Comparison of ENCODE assay signal across 8 cellular contexts in genomic region chr1:35544976-35545375, GRCh38. TPM values are rescaled to one million over a fixed set of nuclear protein-coding genes. Genes with fewer than 3 reads are reported as not detected.
A peak's percentile ranks its signal among the peaks of the same experiment; 100 is the strongest.
DNase-seq lines count a peak whose midpoint lies in the region; ATAC-seq and TF ChIP-seq lines count a peak whose summit lies in the region.

No MANE protein-coding gene starts in this region.

- H3K27ac Mint-ChIP-seq in activated CD4-positive, alpha-beta T cell treated with anti-CD3 and anti-CD28 coated beads, Interleukin-2, amount 10 ng/mL, durations not matched to agents 24 days and 14 days = no peak overlapping the region

- peaks cover 43% of the 10 kb centered on the region for H3K36me3 Mint-ChIP-seq in activated CD4-positive, alpha-beta T cell treated with anti-CD3 and anti-CD28 coated beads, Interleukin-2, amount 10 ng/mL, durations not matched to agents 24 days and 14 days (ENCODE audit: low read depth)

- no peak overlapping the region for H3K27ac ChIP-seq in 22Rv1

- H3K4me3 ChIP-seq in fibroblast of mammary gland (ENCODE audit: control insufficient read depth, low read depth, low read length) = no peak overlapping the region

- peaks cover 34% of the 10 kb centered on the region for H3K4me1 Mint-ChIP-seq in activated CD4-positive, alpha-beta T cell treated with anti-CD3 and anti-CD28 coated beads, Interleukin-2, amount 10 ng/mL, durations not matched to agents 24 days and 14 days

- peak; percentile 34 for TF ChIP-seq CTCF in 22Rv1 (IDR thresholded peaks at IDR 0.05)
- TF ChIP-seq CTCF in fibroblast of mammary gland (conservative IDR thresholded peaks at IDR 0.05; ENCODE audit: control insufficient read depth, insufficient read depth, low read depth, low read length) = no peak

- DNase-seq in ELF-1 (ENCODE audit: low read depth, low spot score) (peak; percentile 81), NCI-H1105 treated with DMSO at 0.1 percent for 48 hours (lab: John Stamatoyannopoulos, UW) (peak; percentile 59), fibroblast of mammary gland (ENCODE audit: low read depth) (peak; percentile 56), pons (ENCODE audit: low spot score) (peak; percentile 90)
- DNase-seq in activated CD4-positive, alpha-beta T cell treated with anti-CD3 and anti-CD28 coated beads, Interleukin-2, amount 10 ng/mL, durations not matched to agents 24 days and 14 days = peak; percentile 85

- ATAC-seq in HG03025 (IDR thresholded peaks at IDR 0.05; ENCODE audit: low FRiP score, unreplicated experiment) (no peak), HG03460 (IDR thresholded peaks at IDR 0.05; ENCODE audit: unreplicated experiment) (no peak)

- no peak overlapping the region for H3K4me3 Mint-ChIP-seq in activated CD4-positive, alpha-beta T cell treated with anti-CD3 and anti-CD28 coated beads, Interleukin-2, amount 10 ng/mL, durations not matched to agents 24 days and 14 days

- H3K27me3 Mint-ChIP-seq in activated CD4-positive, alpha-beta T cell treated with anti-CD3 and anti-CD28 coated beads, Interleukin-2, amount 10 ng/mL, durations not matched to agents 24 days and 14 days = no peaks in the 10 kb centered on the region

- H3K9me3 Mint-ChIP-seq in activated CD4-positive, alpha-beta T cell treated with anti-CD3 and anti-CD28 coated beads, Interleukin-2, amount 10 ng/mL, durations not matched to agents 24 days and 14 days = no peaks in the 10 kb centered on the region

- intact Hi-C loops in activated CD4-positive, alpha-beta T cell treated with anti-CD3 and anti-CD28 coated beads, Interleukin-2, amount 10 ng/mL, durations not matched to agents 24 days and 14 days (cut with micrococcal nuclease) = loop anchor here (1.0 kb wide), 1 partner anchor 94 kb away; no protein-coding TSS in a partner anchor

RNA-seq across cellular contexts. Expression of gene KIAA0319L, which starts 12.2 kb away (rescaled TPM):
- 35.2 and 35.3 TPM in 2 replicates for total RNA-seq in activated CD4-positive, alpha-beta T cell treated with anti-CD3 and anti-CD28 coated beads, Interleukin-2, amount 10 ng/mL, durations not matched to agents 24 days and 14 days

RNA-seq across cellular contexts. Expression of gene NCDN, which starts 12.6 kb away (rescaled TPM):
- total RNA-seq in activated CD4-positive, alpha-beta T cell treated with anti-CD3 and anti-CD28 coated beads, Interleukin-2, amount 10 ng/mL, durations not matched to agents 24 days and 14 days = 33.5 and 34.0 TPM in 2 replicates

RNA-seq across cellular contexts. Expression of gene TFAP2E, which starts 28.1 kb away (rescaled TPM):
- 0.38 and 0.49 TPM in 2 replicates for total RNA-seq in activated CD4-positive, alpha-beta T cell treated with anti-CD3 and anti-CD28 coated beads, Interleukin-2, amount 10 ng/mL, durations not matched to agents 24 days and 14 days
